In the genomic region with DNA sequence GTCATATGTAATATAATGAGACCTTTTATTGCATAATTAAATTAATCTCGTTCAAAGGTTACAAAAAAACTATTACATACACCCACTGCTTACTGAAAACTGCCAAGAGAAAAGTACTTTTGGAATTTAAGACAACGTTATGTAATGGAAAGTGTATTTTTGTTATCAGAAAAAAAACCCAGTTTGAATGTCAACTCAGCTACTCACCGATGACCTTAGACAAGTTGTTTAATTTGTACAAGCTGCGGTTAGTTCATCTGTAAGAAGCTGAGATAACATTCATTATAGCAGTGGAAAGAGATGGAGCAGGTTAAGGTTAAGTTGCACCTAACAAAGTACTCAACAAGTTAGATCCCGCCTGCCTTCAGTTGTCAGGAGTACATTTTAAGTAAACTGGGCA, we compare ENCODE assay signal across 1 cellular context.
TF ChIP-seq lines count a peak whose summit lies in the region.

No MANE protein-coding gene starts in this region.

TF ChIP-seq in endothelial cell of umbilical vein, 7 proteins besides CTCF, POLR2A, EP300 and RAD21:
- TF ChIP-seq EZH2 (IDR thresholded peaks at IDR 0.05; ENCODE audit: borderline replicate concordance, low read depth, low read length, severe bottlenecking) (no peak), MYC (IDR thresholded peaks at IDR 0.05; ENCODE audit: low read depth, low read length) (no peak), MAX (IDR thresholded peaks at IDR 0.05; ENCODE audit: insufficient read depth, insufficient read length) (no peak), GATA2 (IDR thresholded peaks at IDR 0.05; ENCODE audit: insufficient read depth, insufficient read length, low read depth, low read length) (no peak), FOS (IDR thresholded peaks at IDR 0.05; ENCODE audit: borderline replicate concordance, insufficient read depth, low read length) (no peak), POLR2AphosphoS5 (IDR thresholded peaks at IDR 0.05; ENCODE audit: insufficient read depth, low read depth, low read length) (no peak), JUN (IDR thresholded peaks at IDR 0.05; ENCODE audit: borderline replicate concordance, insufficient read depth, insufficient read length, low read depth) (no peak)
TF ChIP-seq in endothelial cell of umbilical vein: peak in this region for 0.
